Comparison of ENCODE assay signal across 8 cellular contexts in the genomic region with DNA sequence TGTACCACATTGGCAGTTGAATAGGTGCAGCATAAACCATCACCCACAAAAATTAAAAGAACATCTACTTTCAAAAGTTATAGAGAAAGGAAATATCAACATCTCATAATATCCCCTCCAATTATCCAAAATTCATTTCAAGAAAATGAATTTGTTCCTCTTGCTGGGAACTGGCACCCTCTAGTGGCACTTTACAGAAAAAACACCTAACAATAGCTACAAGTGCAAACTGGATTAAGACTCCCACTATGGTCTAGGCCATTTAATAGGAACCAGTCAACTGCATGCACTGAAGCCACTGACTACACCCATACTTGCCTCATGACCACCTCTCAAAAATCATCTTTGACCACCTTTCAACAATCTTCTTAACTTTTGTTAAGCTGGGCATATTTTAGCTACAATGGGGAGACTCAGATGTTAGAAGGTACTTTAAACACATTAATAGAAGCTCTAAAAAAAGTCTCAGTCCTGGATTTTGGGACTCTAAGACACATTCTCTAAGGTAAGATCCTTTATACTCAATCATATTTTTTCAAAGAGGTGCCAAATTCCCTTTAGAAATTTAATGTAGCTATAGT. TPM values are rescaled to one million over a fixed set of nuclear protein-coding genes. Genes with fewer than 3 reads are reported as not detected.
A peak's percentile ranks its signal among the peaks of the same experiment; 100 is the strongest.
DNase-seq lines count a peak whose midpoint lies in the region; ATAC-seq and TF ChIP-seq lines count a peak whose summit lies in the region.

No MANE protein-coding gene starts in this region.

- ATAC-seq in naive B cell (ENCODE audit: low read depth in 2 of 2) (peak in 1 of 2 donors; percentile 55), GM18519 (IDR thresholded peaks at IDR 0.05; ENCODE audit: low FRiP score, unreplicated experiment) (no peak)

- H3K9me3 Mint-ChIP-seq in naive B cell = no peaks in the 10 kb centered on the region
- H3K9me3 Mint-ChIP-seq in activated T-cell treated with anti-CD3 and anti-CD28 coated beads, Interleukin-2, amount 50 U/mL, for 24 hours = no peaks in the 10 kb centered on the region

- DNase-seq in AG08395 (ENCODE audit: low spot score) (peak; percentile 50), GM12864 (ENCODE audit: low read depth) (peak; percentile 33), LHCN-M2 (ENCODE audit: low read depth) (peak; percentile 41), SKM-1 treated with dmso at 0.1 percent for 144 hours (lab: John Stamatoyannopoulos, UW; ENCODE audit: unreplicated experiment) (peak; percentile 58), epithelial cell of proximal tubule (ENCODE audit: low read depth) (no peak), naive B cell (peak; percentile 51)
- DNase-seq in activated T-cell treated with anti-CD3 and anti-CD28 coated beads, Interleukin-2, amount 50 U/mL, for 24 hours = no peak

- H3K27me3 Mint-ChIP-seq in naive B cell = no peaks in the 10 kb centered on the region
- H3K27me3 Mint-ChIP-seq in activated T-cell treated with anti-CD3 and anti-CD28 coated beads, Interleukin-2, amount 50 U/mL, for 24 hours = no peaks in the 10 kb centered on the region

- TF ChIP-seq CTCF in GM12864 (IDR thresholded peaks at IDR 0.05; ENCODE audit: low read depth, low read length, missing control alignments) (peak; percentile 56), epithelial cell of proximal tubule (conservative IDR thresholded peaks at IDR 0.05; ENCODE audit: low read depth, low read length) (peak; percentile 83)

- H3K27ac Mint-ChIP-seq in naive B cell = peak overlapping the region in 3 of 6 donors; percentile 9 to 46 (median 24)
- no peak overlapping the region for H3K27ac Mint-ChIP-seq in activated T-cell treated with anti-CD3 and anti-CD28 coated beads, Interleukin-2, amount 50 U/mL, for 24 hours

- peaks cover 9 to 17% (median 13%) of the 10 kb centered on the region in 3 donors for H3K4me1 Mint-ChIP-seq in naive B cell
- H3K4me1 Mint-ChIP-seq in activated T-cell treated with anti-CD3 and anti-CD28 coated beads, Interleukin-2, amount 50 U/mL, for 24 hours (ENCODE audit: low read depth) = peaks cover 21% of the 10 kb centered on the region

- H3K4me3 ChIP-seq in GM12864 (ENCODE audit: low read depth, low read length) (no peak overlapping the region), epithelial cell of proximal tubule (ENCODE audit: low read depth, low read length) (no peak overlapping the region)

- H3K4me3 Mint-ChIP-seq in naive B cell = no peak overlapping the region
- no peak overlapping the region for H3K4me3 Mint-ChIP-seq in activated T-cell treated with anti-CD3 and anti-CD28 coated beads, Interleukin-2, amount 50 U/mL, for 24 hours

- H3K36me3 Mint-ChIP-seq in naive B cell = peaks cover 10 to 15% of the 10 kb centered on the region in 2 donors
- H3K36me3 Mint-ChIP-seq in activated T-cell treated with anti-CD3 and anti-CD28 coated beads, Interleukin-2, amount 50 U/mL, for 24 hours (ENCODE audit: low read depth) = peaks cover 82% of the 10 kb centered on the region

RNA-seq across cellular contexts. Expression of a gene that starts 17.3 kb away (rescaled TPM):
- 7.2 and 8.6 TPM in 2 replicates for total RNA-seq in LHCN-M2 (2014; rRNA removed)
- polyA plus RNA-seq in LHCN-M2 (2012) = 4.3 TPM
- 7.5 and 9.8 TPM in 2 replicates for total RNA-seq in epithelial cell of proximal tubule
- 10 to 100 TPM; 13.3 to 33.1 (median 15.6) TPM for polyA plus RNA-seq in naive B cell (ENCODE audit: low read depth in 6 of 6)

Comparison
In these comparisons a context has a peak if more than half of its experiments do, and no peak if none do; other contexts are left out.
1. DNase-seq: peak in AG08395 (single experiment), GM12864 (single experiment), LHCN-M2 (single experiment), SKM-1 treated with dmso at 0.1 percent for 144 hours (single experiment) and naive B cell (single experiment); none in epithelial cell of proximal tubule (single experiment) and activated T-cell treated with anti-CD3 and anti-CD28 coated beads, Interleukin-2, amount 50 U/mL, for 24 hours (single experiment).